Comparison of ENCODE assay signal across 1 cellular context in genomic region chr11:76635991-76636520, GRCh38.
TF ChIP-seq lines count a peak whose summit lies in the region.

No MANE protein-coding gene starts in this region.

TF ChIP-seq in GM23338, 12 proteins besides CTCF, POLR2A, EP300 and RAD21:
- no peak for TF ChIP-seq ETS1 (IDR thresholded peaks at IDR 0.05)
- no peak for TF ChIP-seq ZNF114 (CRISPR knock-in tag; IDR thresholded peaks at IDR 0.05)
- TF ChIP-seq EZH2 (IDR thresholded peaks at IDR 0.05; ENCODE audit: low read depth, unreplicated experiment), result no peak
- TF ChIP-seq ZNF331 (CRISPR knock-in tag; IDR thresholded peaks at IDR 0.05; ENCODE audit: low read depth), result no peak
- TF ChIP-seq CREB1 (CRISPR knock-in tag; IDR thresholded peaks at IDR 0.05; ENCODE audit: low read depth), result no peak
- TF ChIP-seq EZH2phosphoT487 (IDR thresholded peaks at IDR 0.05; ENCODE audit: unreplicated experiment), result no peak
- TF ChIP-seq REST (IDR thresholded peaks at IDR 0.05; ENCODE audit: unreplicated experiment), result no peak
- TF ChIP-seq NANOG (IDR thresholded peaks at IDR 0.05; ENCODE audit: borderline replicate concordance), result no peak
- TF ChIP-seq STAT1 (IDR thresholded peaks at IDR 0.05; ENCODE audit: unreplicated experiment), result no peak
- no peak for TF ChIP-seq ZNF462 (CRISPR knock-in tag; IDR thresholded peaks at IDR 0.05)
- no peak for TF ChIP-seq JUNB (IDR thresholded peaks at IDR 0.05; ENCODE audit: unreplicated experiment)
- no peak for TF ChIP-seq POLR2AphosphoS5 (IDR thresholded peaks at IDR 0.05; ENCODE audit: low read depth)
TF ChIP-seq in GM23338: peak in this region for 0.
